ENCODE assay signal across 8 cellular contexts in genomic region chr15:89575146-89575655, GRCh38.
DNase-seq lines count a peak whose midpoint lies in the region; ATAC-seq and TF ChIP-seq lines count a peak whose summit lies in the region.

Gene TICRR, plus strand, starts transcription at chr15:89575469. Its CDS starts 118 bp downstream, at chr15:89575587.

- DNase-seq in DMS 273 (lab: John Stamatoyannopoulos, UW; ENCODE audit: unreplicated experiment) (peak; percentile 99), HuH-7 (ENCODE audit: low spot score) (peak; percentile 97), epidermal melanocyte (ENCODE audit: insufficient read length, low spot score) (peak; percentile 96), middle frontal gyrus (ENCODE audit: extremely low spot score, low spot score) (peak; percentile 92)
- peak; percentile 90 for DNase-seq in activated CD8-positive, alpha-beta memory T cell treated with anti-CD3 and anti-CD28 coated beads, Interleukin-2, amount 50 U/mL, for 24 hours (ENCODE audit: extremely low read depth)
- peak; percentile 84 to 89 for DNase-seq in stimulated activated CD8-positive, alpha-beta memory T cell treated with anti-CD3 and anti-CD28 coated beads, Interleukin-2, amount 100 ng/mL, for 1 hour (ENCODE audit: low read depth in 2 of 2)

- peak within 1 kb of the TSS; percentile 97 for H3K4me3 ChIP-seq in OCI-LY1 (ENCODE audit: low read depth, low read length, poor library complexity, severe bottlenecking)

- peak within 1 kb of the TSS; percentile 65; the same call in 1 of the 2 replicates for H2AFZ ChIP-seq in OCI-LY1 (ENCODE audit: low read length)

- H3K9me3 ChIP-seq in OCI-LY1 (ENCODE audit: low read length), result no peaks in the 10 kb centered on the region

- H3F3A ChIP-seq in OCI-LY1 (ENCODE audit: insufficient read depth, low read length), result 0 out of 2 replicates have a peak, but pooled peaks cover 3% of the 10 kb centered on the region

- peaks cover 31% of the 10 kb centered on the region for H3K4me1 ChIP-seq in OCI-LY1 (ENCODE audit: insufficient read depth, low read length, severe bottlenecking)

- H3K79me2 ChIP-seq in OCI-LY1 (ENCODE audit: insufficient read depth, low read length), result peaks cover 43% of the 10 kb centered on the region

- H3K27ac ChIP-seq in OCI-LY1 (ENCODE audit: low read depth, low read length, poor library complexity, severe bottlenecking), result peak within 1 kb of the TSS; percentile 34

- H3K9me2 ChIP-seq in OCI-LY1 (ENCODE audit: low read depth, low read length), result no peaks in the 10 kb centered on the region

- no peaks in the 10 kb centered on the region for H4K20me1 ChIP-seq in OCI-LY1 (ENCODE audit: insufficient read depth, low read length)

- no peak for TF ChIP-seq CTCF in OCI-LY1 (IDR thresholded peaks at IDR 0.05; ENCODE audit: low read length)

- peak within 1 kb of the TSS; percentile 96 for H3K9ac ChIP-seq in OCI-LY1 (ENCODE audit: low read length)

- peak; percentile 91 for ATAC-seq in GM21526 (IDR thresholded peaks at IDR 0.05; ENCODE audit: low FRiP score, unreplicated experiment)

- H3K27me3 ChIP-seq in OCI-LY1 (ENCODE audit: insufficient read depth, low read length), result no peaks in the 10 kb centered on the region

- H3K36me3 ChIP-seq in OCI-LY1 (ENCODE audit: insufficient read depth, low read length), result peaks cover 27% of the 10 kb centered on the region

- peak within 1 kb of the TSS; percentile 86 for H3K4me2 ChIP-seq in OCI-LY1 (ENCODE audit: low read length)

Comparison
In these comparisons a context has a peak if more than half of its experiments do, and no peak if none do; other contexts are left out.
1. Peak in every context shown above with its lines: DNase-seq, ATAC-seq, H3K4me3 ChIP-seq and H3K27ac ChIP-seq.